In the genomic region with DNA sequence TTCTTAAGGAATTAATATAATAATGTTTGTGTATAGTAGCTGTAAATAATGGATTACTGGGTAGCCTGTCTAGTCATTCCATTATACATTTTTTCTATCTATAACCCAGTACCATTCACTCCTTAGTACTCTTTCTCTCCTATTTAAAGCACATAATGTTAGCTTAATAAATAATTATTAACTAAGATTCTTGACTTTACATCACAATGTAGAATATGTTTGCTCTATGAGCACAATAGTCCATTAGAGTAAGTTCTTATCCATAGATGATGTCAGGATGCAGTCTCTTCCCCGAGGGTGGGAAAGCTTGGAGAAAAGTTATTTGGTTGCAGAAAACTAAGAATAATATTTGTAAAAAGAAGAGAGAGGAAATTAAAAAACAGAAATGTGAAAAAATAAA, we compare ENCODE assay signal across 35 cellular contexts.
"Had no signal": no experiment of that assay in that cellular context is flagged by ENCODE, and none has a peak within 500 bp of the region (broad histone marks: within the 10 kb centered on the region; RNA-seq: fewer than 3 reads in every experiment).

No MANE protein-coding gene starts in this region.

- DNase-seq: MG63, MM.1S, MV-4-11, NCI-H1048, NCI-H1092, NCI-H1092 treated with DMSO at 0.1 percent for 48 hours, NCI-H1105, NCI-H1105 treated with DMSO at 0.1 percent for 48 hours, NCI-H1417, NCI-H1417 treated with DMSO at 0.1 percent for 48 hours, NCI-H1436, NCI-H1436 treated with DMSO at 0.1 percent for 48 hours, NCI-H146, NCI-H1694, NCI-H1694 treated with DMSO at 0.1 percent for 48 hours, NCI-H187, NCI-H187 treated with DMSO at 0.1 percent for 48 hours, NCI-H1930, NCI-H2029, NCI-H2029 treated with DMSO at 0.1 percent for 48 hours, NCI-H2081, NCI-H2081 treated with DMSO at 0.1 percent for 48 hours, NCI-H2107, NCI-H2171, NCI-H2171 treated with DMSO at 0.1 percent for 48 hours, NCI-H2227 treated with DMSO at 0.1 percent for 48 hours, NCI-H226, NCI-H345, NCI-H446, NCI-H446 treated with DMSO at 0.1 percent for 48 hours, NCI-H510A, NCI-H510A treated with DMSO at 0.1 percent for 48 hours, NCI-H524, NCI-H524 treated with DMSO at 0.1 percent for 48 hours, NCI-H526 had no signal

- H3K9me3 ChIP-seq: MG63 had no signal

- H3K27me3 ChIP-seq: MG63 had no signal

- H3K36me3 ChIP-seq: MG63 had no signal

- H3K4me3 ChIP-seq: MG63 had no signal
